In the genomic region with DNA sequence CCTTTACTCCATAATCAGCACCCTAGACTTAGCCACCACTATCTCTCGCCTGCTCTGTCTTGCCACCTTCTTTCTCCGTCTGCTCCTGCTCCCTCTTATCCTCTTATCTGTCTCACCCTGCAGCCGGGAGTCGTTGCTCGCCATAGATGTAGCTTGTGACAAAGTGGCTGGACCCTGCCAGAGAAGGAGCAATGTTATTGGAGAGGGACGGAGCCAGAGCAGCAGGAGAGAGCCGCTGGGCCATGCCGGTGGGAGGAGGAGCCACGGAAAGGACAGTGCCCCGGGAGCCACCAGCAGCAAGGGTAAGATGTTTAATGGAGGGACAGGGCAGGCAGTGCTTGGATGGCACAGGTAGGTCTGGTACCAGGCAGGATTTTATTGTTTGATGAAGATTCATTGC, we compare ENCODE assay signal across 16 cellular contexts.
"Had no signal": no experiment of that assay in that cellular context is flagged by ENCODE, and none has a peak within 500 bp of the region (broad histone marks: within the 10 kb centered on the region; RNA-seq: fewer than 3 reads in every experiment).

No MANE protein-coding gene starts in this region.

- H2AFZ ChIP-seq: parathyroid adenoma had no signal

- H3K4me3 Mint-ChIP-seq: activated naive CD8-positive, alpha-beta T cell; activated T-helper 1 cell treated with anti-CD3 and anti-CD28 coated beads, Interleukin-12 subunit alpha, Interleukin-12 subunit beta, Interleukin-2, Interleukin-4 antibody, amounts not matched to agents 30 ng/mL and 10 ng/mL and 1 ng/mL, durations not matched to agents 14 hours and 24 hours and 36 hours; immature natural killer cell; naive thymus-derived CD4-positive, alpha-beta T cell had no signal

- H3K9me3 Mint-ChIP-seq: activated T-helper 1 cell treated with anti-CD3 and anti-CD28 coated beads, Interleukin-12 subunit alpha, Interleukin-12 subunit beta, Interleukin-2, Interleukin-4 antibody, amounts not matched to agents 30 ng/mL and 10 ng/mL and 1 ng/mL, durations not matched to agents 14 hours and 24 hours and 36 hours had no signal

- DNase-seq: activated CD4-positive, alpha-beta T cell treated with anti-CD3 and anti-CD28 coated beads, Interleukin-2, amount 50 U/mL, for 48 hours; activated T-cell treated with anti-CD3 and anti-CD28 coated beads for 4 hours; foreskin keratinocyte; head of caudate nucleus; immature natural killer cell; kidney glomerular epithelial cell; mesenchymal stem cell; naive thymus-derived CD4-positive, alpha-beta T cell; stomach; testis had no signal

- H3K4me1 ChIP-seq: foreskin keratinocyte, parathyroid adenoma had no signal

- H3K27me3 ChIP-seq: testis, upper lobe of left lung had no signal

- H3K4me3 ChIP-seq: dorsolateral prefrontal cortex, stomach, testis, upper lobe of left lung had no signal

- ATAC-seq: foreskin keratinocyte; naive thymus-derived CD4-positive, alpha-beta T cell had no signal

- H3K4me1 Mint-ChIP-seq: immature natural killer cell had no signal

- H3K36me3 Mint-ChIP-seq: activated naive CD8-positive, alpha-beta T cell; immature natural killer cell; naive thymus-derived CD4-positive, alpha-beta T cell had no signal

- H3K36me3 ChIP-seq: neutrophil, stomach, upper lobe of left lung had no signal

- H3K9me3 ChIP-seq: neutrophil, stomach, testis, upper lobe of left lung had no signal

- H3K79me2 ChIP-seq: parathyroid adenoma had no signal

- H3K27ac ChIP-seq: foreskin keratinocyte, neutrophil, parathyroid adenoma, stomach, testis, upper lobe of left lung had no signal

- H3K27ac Mint-ChIP-seq: activated naive CD8-positive, alpha-beta T cell; activated T-helper 1 cell treated with anti-CD3 and anti-CD28 coated beads, Interleukin-12 subunit alpha, Interleukin-12 subunit beta, Interleukin-2, Interleukin-4 antibody, amounts not matched to agents 30 ng/mL and 10 ng/mL and 1 ng/mL, durations not matched to agents 14 hours and 24 hours and 36 hours; immature natural killer cell; naive thymus-derived CD4-positive, alpha-beta T cell had no signal
